Comparison of ENCODE assay signal across 1 cellular context in genomic region chr5:148353634-148354033, GRCh38.
TF ChIP-seq lines count a peak whose summit lies in the region.

No MANE protein-coding gene starts in this region.

TF ChIP-seq in GM23338, 12 proteins besides CTCF, POLR2A, EP300 and RAD21 (continued from another document):
- TF ChIP-seq ZNF462 (CRISPR knock-in tag; IDR thresholded peaks at IDR 0.05), result no peak
